Comparison of ENCODE assay signal across 1 cellular context in genomic region chr17:48427598-48427997, GRCh38.
TF ChIP-seq lines count a peak whose summit lies in the region.

No MANE protein-coding gene starts in this region.

TF ChIP-seq in K562, 482 proteins besides CTCF, POLR2A, EP300 and RAD21 (continued from another document and continues in another):
- peak; percentile 56; the same call in 1 of the 2 replicates for TF ChIP-seq ZNF395 (CRISPR knock-in tag; IDR thresholded peaks at IDR 0.05)
- TF ChIP-seq PRDM10 (IDR thresholded peaks at IDR 0.05; ENCODE audit: partially characterized antibody), result no peak
- TF ChIP-seq SIRT6 (IDR thresholded peaks at IDR 0.05; ENCODE audit: low read depth, low read length), result no peak
- TF ChIP-seq MEIS2 (IDR thresholded peaks at IDR 0.05; ENCODE audit: partially characterized antibody), result peak; percentile 82
- TF ChIP-seq KDM2B (CRISPR knock-in tag; IDR thresholded peaks at IDR 0.05), result no peak
- TF ChIP-seq ZNF134 (CRISPR knock-in tag; conservative IDR thresholded peaks at IDR 0.05), result no peak
- TF ChIP-seq JUND (IDR thresholded peaks at IDR 0.05; ENCODE audit: borderline replicate concordance, low read depth, low read length), result peak; percentile 23; the same call in 1 of the 2 replicates
- TF ChIP-seq JUND (tag; IDR thresholded peaks at IDR 0.05; ENCODE audit: borderline replicate concordance, low read depth, low read length), result no peak
- TF ChIP-seq ZNF449 (CRISPR knock-in tag; IDR thresholded peaks at IDR 0.05), result no peak
- TF ChIP-seq PYGO2 (tag; IDR thresholded peaks at IDR 0.05), result no peak
- TF ChIP-seq CHAMP1 (IDR thresholded peaks at IDR 0.05), result no peak
- 0 out of 2 replicates have a peak, but pooled peaks have one; percentile 11 for TF ChIP-seq EGR1 (conservative IDR thresholded peaks at IDR 0.05)
- 0 out of 2 replicates have a peak, but pooled peaks have one; percentile 12 for TF ChIP-seq FOSL1 (tag; conservative IDR thresholded peaks at IDR 0.05)
- TF ChIP-seq ASH1L (IDR thresholded peaks at IDR 0.05; ENCODE audit: borderline replicate concordance, low read depth, partially characterized antibody), result no peak
- no peak for TF ChIP-seq GTF2F1 (IDR thresholded peaks at IDR 0.05; ENCODE audit: low read depth, low read length)
- no peak for TF ChIP-seq PCBP1 (IDR thresholded peaks at IDR 0.05; ENCODE audit: low read depth, low read length, poor library complexity, severe bottlenecking)
- TF ChIP-seq U2AF2 (optimal IDR thresholded peaks at IDR 0.05; ENCODE audit: low read depth, low read length), result no peak
- no peak for TF ChIP-seq ZNF41 (CRISPR knock-in tag; conservative IDR thresholded peaks at IDR 0.05)
- TF ChIP-seq NBN (IDR thresholded peaks at IDR 0.05; ENCODE audit: low read depth), result no peak
- TF ChIP-seq MNT (conservative IDR thresholded peaks at IDR 0.05), result 0 out of 4 replicates have a peak, but pooled peaks of 1 of the 2 experiments have one; percentile 40
- TF ChIP-seq FOXK2 (conservative IDR thresholded peaks at IDR 0.05 in 1 of 2, IDR thresholded peaks at IDR 0.05 in 1 of 2; ENCODE audit: low read depth in 2 of 2), result no peak
- TF ChIP-seq LEF1 (IDR thresholded peaks at IDR 0.05), result 0 out of 2 replicates have a peak, but pooled peaks have one; percentile 41
- TF ChIP-seq SETDB1 (IDR thresholded peaks at IDR 0.05; ENCODE audit: low read length), result no peak
- TF ChIP-seq ETV1 (tag; conservative IDR thresholded peaks at IDR 0.05; ENCODE audit: low read depth), result peak; percentile 30; the same call in 1 of the 2 replicates
- no peak for TF ChIP-seq STAT5B (CRISPR knock-in tag; IDR thresholded peaks at IDR 0.05)
- TF ChIP-seq MGA (IDR thresholded peaks at IDR 0.05), result peak; percentile 49; the same call in 1 of the 2 replicates
- TF ChIP-seq ZNF143 (CRISPR knock-in tag; IDR thresholded peaks at IDR 0.05), result no peak
- no peak for TF ChIP-seq MBD2 (IDR thresholded peaks at IDR 0.05; ENCODE audit: borderline replicate concordance, low read depth)
- no peak for TF ChIP-seq PPARD (CRISPR knock-in tag; IDR thresholded peaks at IDR 0.05)
- TF ChIP-seq E2F6 (IDR thresholded peaks at IDR 0.05; ENCODE audit: borderline replicate concordance in 1 of 2, extremely low read depth in 1 of 2, insufficient read depth in 1 of 2, insufficient read length in 1 of 2, low read depth in 1 of 2, low read length in 1 of 2, poor library complexity in 1 of 2, severe bottlenecking in 1 of 2), result peak in 1 of 2 experiments; percentile 55
- TF ChIP-seq RHOXF2B (CRISPR knock-in tag; conservative IDR thresholded peaks at IDR 0.05), result no peak
- TF ChIP-seq LARP7 (IDR thresholded peaks at IDR 0.05), result no peak
- no peak for TF ChIP-seq HDAC3 (IDR thresholded peaks at IDR 0.05; ENCODE audit: borderline replicate concordance, partially characterized antibody)
- no peak for TF ChIP-seq NONO (IDR thresholded peaks at IDR 0.05; ENCODE audit: low read depth in 2 of 2, low read length in 1 of 2)
- TF ChIP-seq MAZ (CRISPR knock-in tag; conservative IDR thresholded peaks at IDR 0.05 in 1 of 2, IDR thresholded peaks at IDR 0.05 in 1 of 2), result no peak
- no peak for TF ChIP-seq CEBPB (tag; IDR thresholded peaks at IDR 0.05)
